ENCODE assay signal across 10 cellular contexts in the genomic region with DNA sequence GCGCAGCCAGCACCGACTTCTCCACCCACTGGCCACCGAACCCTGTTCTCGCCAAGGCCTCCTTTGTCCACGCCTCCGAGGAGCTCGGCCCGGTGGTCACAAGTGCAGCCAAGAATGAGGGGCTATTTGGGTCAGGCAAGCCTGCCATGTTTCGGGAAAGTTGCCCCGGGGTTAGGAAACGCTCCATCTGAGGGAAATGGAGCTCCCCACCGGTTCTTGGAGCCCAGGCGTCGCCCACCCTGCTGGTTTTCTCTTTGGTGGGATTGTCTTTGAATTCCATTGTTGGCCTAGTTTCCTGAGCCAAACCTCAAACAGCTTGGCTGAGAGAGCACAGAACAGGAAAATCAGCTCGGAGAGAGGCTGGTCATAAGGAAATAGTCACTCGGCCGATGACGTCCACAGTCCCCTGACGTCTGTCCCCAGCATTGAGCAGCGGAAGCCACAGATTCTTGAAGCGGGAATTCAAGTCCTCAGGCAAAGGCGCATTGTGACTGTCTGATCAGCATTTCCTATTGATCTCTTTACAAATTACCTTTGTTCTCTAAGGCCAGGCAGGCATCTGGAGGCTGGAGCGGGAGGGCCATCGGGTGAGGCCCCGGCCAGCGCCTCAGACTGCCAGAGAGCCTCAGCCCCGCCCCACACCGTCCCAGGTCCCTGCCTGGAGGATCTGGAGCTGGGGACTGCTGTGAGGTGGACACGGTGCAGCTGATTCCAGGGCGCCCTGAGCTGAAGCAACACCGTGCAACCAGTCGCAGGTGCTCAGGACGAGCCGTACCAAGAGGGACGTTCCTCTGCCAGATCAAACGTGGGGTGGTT.
A peak's percentile ranks its signal among the peaks of the same experiment; 100 is the strongest.
DNase-seq lines count a peak whose midpoint lies in the region; ATAC-seq, FAIRE-seq and TF ChIP-seq lines count a peak whose summit lies in the region.
"Had no signal": no experiment of that assay in that cellular context is flagged by ENCODE, and none has a peak within 500 bp of the region (broad histone marks: within the 10 kb centered on the region; RNA-seq: fewer than 3 reads in every experiment).

No MANE protein-coding gene starts in this region.

- H3K9me3 Mint-ChIP-seq in stimulated activated effector memory CD8-positive, alpha-beta T cell treated with anti-CD3 and anti-CD28 coated beads, Interleukin-12 subunit alpha, Interleukin-12 subunit beta, amount 100 ng/mL, for 72 hours: no peaks in the 10 kb centered on the region
- H3K9me3 Mint-ChIP-seq: T-cell had no signal

- ATAC-seq in body of pancreas: peak; percentile 74
- ATAC-seq in stimulated activated effector memory CD8-positive, alpha-beta T cell treated with anti-CD3 and anti-CD28 coated beads, Interleukin-12 subunit alpha, Interleukin-12 subunit beta, amount 100 ng/mL, for 72 hours: no peak
- ATAC-seq in GM19467 (IDR thresholded peaks at IDR 0.05; ENCODE audit: unreplicated experiment): no peak

- no peaks in the 10 kb centered on the region for H3K79me2 ChIP-seq in keratinocyte (ENCODE audit: control insufficient read depth, insufficient read depth, low read length)

- no peaks in the 10 kb centered on the region for H3K9me1 ChIP-seq in keratinocyte (ENCODE audit: control insufficient read depth, extremely low read depth, insufficient read depth, low read length)

- peak overlapping the region; percentile 37 for H3K4me2 ChIP-seq in keratinocyte (ENCODE audit: control insufficient read depth, extremely low read depth, insufficient read depth, low read depth, low read length)

- FAIRE-seq in keratinocyte (lab: Jason Lieb, UNC): no peak
- FAIRE-seq: GM12892 had no signal

- no peak for TF ChIP-seq CTCF in body of pancreas (IDR thresholded peaks at IDR 0.05)
- no peak for TF ChIP-seq CTCF in keratinocyte (optimal IDR thresholded peaks at IDR 0.05 in 1 of 3, IDR thresholded peaks at IDR 0.05 in 1 of 3, conservative IDR thresholded peaks at IDR 0.05 in 1 of 3; ENCODE audit: extremely low read depth in 1 of 3, insufficient read depth in 2 of 3, low read length in 3 of 3)

- H3K9ac ChIP-seq in keratinocyte (ENCODE audit: control insufficient read depth, extremely low read depth, insufficient read depth, low read length): no peak overlapping the region

- WGBS in body of pancreas, 2 donors: 40 to 51% methylated on average over 33 to 36 of the region's 36 CpGs

- DNase-seq in M059J (ENCODE audit: low read depth) (peak; percentile 26), body of pancreas (peak; percentile 51 to 77 (median 72)), keratinocyte (ENCODE audit: low read depth, low spot score) (no peak), NAMALWA (ENCODE audit: low spot score) (no peak), SW 1271 (lab: John Stamatoyannopoulos, UW) (no peak), iPS-NIHi11 (ENCODE audit: low spot score) (no peak)
- DNase-seq in stimulated activated effector memory CD8-positive, alpha-beta T cell treated with anti-CD3 and anti-CD28 coated beads, Interleukin-12 subunit alpha, Interleukin-12 subunit beta, amount 100 ng/mL, for 72 hours (ENCODE audit: low spot score in 2 of 2): no peak

- H3K27ac ChIP-seq in body of pancreas (peak overlapping the region; percentile 61 to 78 (median 76)), keratinocyte (ENCODE audit: control insufficient read depth, insufficient read depth, low read length) (no peak overlapping the region)

- H2AFZ ChIP-seq in keratinocyte (ENCODE audit: control insufficient read depth, low read length): no peak overlapping the region

- H3K4me1 Mint-ChIP-seq in stimulated activated effector memory CD8-positive, alpha-beta T cell treated with anti-CD3 and anti-CD28 coated beads, Interleukin-12 subunit alpha, Interleukin-12 subunit beta, amount 100 ng/mL, for 72 hours: peaks cover 31% of the 10 kb centered on the region

- H3K27ac Mint-ChIP-seq in stimulated activated effector memory CD8-positive, alpha-beta T cell treated with anti-CD3 and anti-CD28 coated beads, Interleukin-12 subunit alpha, Interleukin-12 subunit beta, amount 100 ng/mL, for 72 hours: peak overlapping the region; percentile 23
- H3K27ac Mint-ChIP-seq: T-cell had no signal

- H3K27me3 ChIP-seq in body of pancreas: no peaks in the 10 kb centered on the region
- H3K27me3 ChIP-seq in keratinocyte (ENCODE audit: control insufficient read depth, extremely low read depth, insufficient read depth, low read length): peaks cover 27% of the 10 kb centered on the region

- TF ChIP-seq POLR2A in body of pancreas (IDR thresholded peaks at IDR 0.05): peak in 2 of 3 donors; percentile 20

- H3K4me3 Mint-ChIP-seq in stimulated activated effector memory CD8-positive, alpha-beta T cell treated with anti-CD3 and anti-CD28 coated beads, Interleukin-12 subunit alpha, Interleukin-12 subunit beta, amount 100 ng/mL, for 72 hours: no peak overlapping the region
- H3K4me3 Mint-ChIP-seq: T-cell had no signal

- no peaks in the 10 kb centered on the region for H3K9me3 ChIP-seq in body of pancreas
- H3K9me3 ChIP-seq in keratinocyte (ENCODE audit: control insufficient read depth, low read depth, low read length): no peaks in the 10 kb centered on the region

- H3K36me3 ChIP-seq in body of pancreas (replicated peaks in 1 of 2; ENCODE audit: insufficient read depth in 1 of 2, low read depth in 2 of 2) (no peaks in the 10 kb centered on the region), keratinocyte (ENCODE audit: control insufficient read depth in 2 of 2, extremely low read depth in 1 of 2, insufficient read depth in 2 of 2, low read length in 2 of 2) (no peaks in the 10 kb centered on the region)

- H3K36me3 Mint-ChIP-seq in stimulated activated effector memory CD8-positive, alpha-beta T cell treated with anti-CD3 and anti-CD28 coated beads, Interleukin-12 subunit alpha, Interleukin-12 subunit beta, amount 100 ng/mL, for 72 hours: peaks cover 16% of the 10 kb centered on the region
- H3K36me3 Mint-ChIP-seq: T-cell had no signal

- no peaks in the 10 kb centered on the region for H4K20me1 ChIP-seq in keratinocyte (ENCODE audit: control insufficient read depth, extremely low read depth, insufficient read depth, low read length)

- intact Hi-C loops in body of pancreas (cut with DNase I): no loop called here

- H3K4me3 ChIP-seq in body of pancreas (no peak overlapping the region), keratinocyte (ENCODE audit: control insufficient read depth in 2 of 3, extremely low read depth in 1 of 3, insufficient read depth in 2 of 3, low read depth in 1 of 3, low read length in 3 of 3) (peak overlapping the region in 1 of 3 experiments; percentile 13)

- dilution Hi-C loops in keratinocyte (cut with MboI; ENCODE audit: extremely low pct_ligation_motif_present, low sequenced_read_pairs): no loop called here

- H3K4me1 ChIP-seq in body of pancreas (peaks cover 18% of the 10 kb centered on the region), keratinocyte (ENCODE audit: control insufficient read depth, extremely low read depth, insufficient read depth, low read length) (peaks cover 7% of the 10 kb centered on the region)

Comparison
In these comparisons a context has a peak if more than half of its experiments do, and no peak if none do; other contexts are left out.
1. DNase-seq: peak in M059J (single experiment) and body of pancreas (4 of 4); none in keratinocyte (single experiment), stimulated activated effector memory CD8-positive, alpha-beta T cell treated with anti-CD3 and anti-CD28 coated beads, Interleukin-12 subunit alpha, Interleukin-12 subunit beta, amount 100 ng/mL, for 72 hours (0 of 2), NAMALWA (single experiment), SW 1271 (0 of 2) and iPS-NIHi11 (single experiment).